ENCODE assay signal across 14 cellular contexts in genomic region chr6:158506577-158506976, GRCh38. TPM values are rescaled to one million over a fixed set of nuclear protein-coding genes. Genes with fewer than 3 reads are reported as not detected.
DNase-seq lines count a peak whose midpoint lies in the region; ATAC-seq and TF ChIP-seq lines count a peak whose summit lies in the region.
"Had no signal": no experiment of that assay in that cellular context is flagged by ENCODE, and none has a peak within 500 bp of the region (broad histone marks: within the 10 kb centered on the region; RNA-seq: fewer than 3 reads in every experiment).

No MANE protein-coding gene starts in this region.

- ATAC-seq in heart right ventricle (no peak), HG03520 (IDR thresholded peaks at IDR 0.05; ENCODE audit: unreplicated experiment) (no peak)
- ATAC-seq: stimulated activated naive CD8-positive, alpha-beta T cell treated with anti-CD3 and anti-CD28 coated beads, Interleukin-15, amount 100 ng/mL, for 72 hours had no signal

- no peaks in the 10 kb centered on the region for H3K4me1 ChIP-seq in right atrium auricular region
- H3K4me1 ChIP-seq in heart right ventricle: no peaks in the 10 kb centered on the region
- H3K4me1 ChIP-seq: SJCRH30, spleen had no signal

- H3K9me3 ChIP-seq in right atrium auricular region: no peaks in the 10 kb centered on the region
- no peaks in the 10 kb centered on the region for H3K9me3 ChIP-seq in heart right ventricle
- H3K9me3 ChIP-seq: BLaER1 treated with 17β-estradiol and CSF1 and Interleukin-3, amounts not matched to agents 10 nM and 100 nM; SJCRH30; spleen had no signal

- WGBS in heart right ventricle, 2 donors: 78 to 82% methylated on average over 11 of the region's 11 CpGs

- H3K27ac ChIP-seq in right atrium auricular region: no peak overlapping the region
- no peak overlapping the region for H3K27ac ChIP-seq in heart right ventricle
- H3K27ac ChIP-seq: BLaER1 treated with 17β-estradiol and CSF1 and Interleukin-3, amounts not matched to agents 10 nM and 100 nM; SJCRH30; spleen had no signal

- TF ChIP-seq CTCF in right atrium auricular region (IDR thresholded peaks at IDR 0.05) (no peak), heart right ventricle (IDR thresholded peaks at IDR 0.05) (no peak), foreskin fibroblast (IDR thresholded peaks at IDR 0.05; ENCODE audit: low read depth, low read length) (peak; percentile 7)

- H3K4me3 ChIP-seq in right atrium auricular region (no peak overlapping the region), heart right ventricle (no peak overlapping the region), foreskin fibroblast (ENCODE audit: low read depth in 1 of 2, low read length in 2 of 2) (no peak overlapping the region)
- H3K4me3 ChIP-seq: BLaER1 treated with 17β-estradiol and CSF1 and Interleukin-3, amounts not matched to agents 10 nM and 100 nM; SJCRH30; spleen had no signal

- DNase-seq in right atrium auricular region (ENCODE audit: low spot score) (peak; percentile 9), heart right ventricle (no peak), RKO (ENCODE audit: low spot score) (peak; percentile 26), foreskin fibroblast (no peak), NCI-H345 (lab: John Stamatoyannopoulos, UW) (no peak), glomerular visceral epithelial cell (ENCODE audit: extremely low spot score) (no peak), NK-92 (lab: John Stamatoyannopoulos, UW; ENCODE audit: unreplicated experiment) (no peak)
- DNase-seq: activated CD4-positive, alpha-beta memory T cell treated with anti-CD3 and anti-CD28 coated beads for 36 hours; NCI-H1048; SJCRH30; spleen; stimulated activated naive CD8-positive, alpha-beta T cell treated with anti-CD3 and anti-CD28 coated beads, Interleukin-15, amount 100 ng/mL, for 72 hours had no signal

- H3K36me3 ChIP-seq in right atrium auricular region (peaks cover 11% of the 10 kb centered on the region), heart right ventricle (peaks cover 0 to 41% (median 9%) of the 10 kb centered on the region in 9 donors)

- H3K27me3 ChIP-seq in right atrium auricular region (no peaks in the 10 kb centered on the region), heart right ventricle (no peaks in the 10 kb centered on the region)
- H3K27me3 ChIP-seq: BLaER1 treated with 17β-estradiol and CSF1 and Interleukin-3, amounts not matched to agents 10 nM and 100 nM; SJCRH30; spleen had no signal

- intact Hi-C loops in heart right ventricle (cut with DNase I): loop anchor here in 1 of 10 donors (10.0 kb wide), 1 partner anchor 158 kb away; no protein-coding TSS in a partner anchor

RNA-seq across cellular contexts. Expression of gene TMEM181, which starts 53.3 kb away (rescaled TPM):
- 10 to 100 TPM; 13.9 to 14.4 TPM for total RNA-seq in right atrium auricular region
- 10 to 100 TPM in 4 of 10 donors, 1 to 10 TPM in 6; 7.3 to 13.4 (median 9.8) TPM for total RNA-seq in heart right ventricle
- 1 to 10 TPM; 5.9 to 8.9 TPM for polyA plus RNA-seq in heart right ventricle

Comparison
In these comparisons a context has a peak if more than half of its experiments do, and no peak if none do; other contexts are left out.
1. DNase-seq: peak in right atrium auricular region (single experiment) and RKO (single experiment); none in heart right ventricle (0 of 2), foreskin fibroblast (0 of 2), NCI-H345 (single experiment), glomerular visceral epithelial cell (single experiment) and NK-92 (single experiment).